Comparison of ENCODE assay signal across 25 cellular contexts in genomic region chr11:70050243-70050642, GRCh38. TPM values are rescaled to one million over a fixed set of nuclear protein-coding genes. Genes with fewer than 3 reads are reported as not detected.
"Had no signal": no experiment of that assay in that cellular context is flagged by ENCODE, and none has a peak within 500 bp of the region (broad histone marks: within the 10 kb centered on the region; RNA-seq: fewer than 3 reads in every experiment).

No MANE protein-coding gene starts in this region.

- H3K4me3 Mint-ChIP-seq: natural killer cell had no signal

- H3K4me3 ChIP-seq: gastrocnemius medialis, hepatocyte, lower lobe of right lung, smooth muscle cell, thoracic aorta, tibial nerve, upper lobe of right lung, uterus had no signal

- H3K36me3 Mint-ChIP-seq: natural killer cell had no signal

- H3K27ac Mint-ChIP-seq: natural killer cell, progenitor cell of endocrine pancreas had no signal

- H3K4me1 Mint-ChIP-seq: natural killer cell had no signal

- H3K27ac ChIP-seq: gastrocnemius medialis, hepatocyte, lower lobe of right lung, neutrophil, parathyroid adenoma, thoracic aorta, tibial nerve, upper lobe of right lung, uterus had no signal

- DNase-seq: central memory CD4-positive, alpha-beta T cell; dermis blood vessel endothelial cell; foreskin fibroblast; gastrocnemius medialis; head of caudate nucleus; left cardiac atrium; left ventricle myocardium superior; lower lobe of right lung; natural killer cell; stimulated activated CD4-positive, alpha-beta T cell treated with anti-CD3 and anti-CD28 coated beads, Interleukin-12 subunit alpha, Interleukin-12 subunit beta, amount 100 ng/mL, for 4 hours; stimulated activated CD4-positive, alpha-beta T cell treated with anti-CD3 and anti-CD28 coated beads, Interleukin-1b, Interleukin-23, amount 100 ng/mL, for 48 hours; stimulated activated CD4-positive, alpha-beta T cell treated with anti-CD3 and anti-CD28 coated beads, Interleukin-4, amount 100 ng/mL, for 1 hour; stimulated activated CD8-positive, alpha-beta memory T cell treated with anti-CD3 and anti-CD28 coated beads, Interleukin-4, amount 100 ng/mL, for 48 hours; stimulated activated naive CD4-positive, alpha-beta T cell treated with Interleukin-2 at 50 U/mL for 16 hours; substantia nigra; upper lobe of right lung; uterus had no signal

- H3K9me3 Mint-ChIP-seq: natural killer cell had no signal

- ATAC-seq: gastrocnemius medialis, left cardiac atrium, left ventricle myocardium superior, lower lobe of right lung, natural killer cell, sciatic nerve, upper lobe of right lung had no signal

RNA-seq across cellular contexts. Expression of gene ANO1, which starts 27.9 kb away (rescaled TPM):
- total RNA-seq: natural killer cell had no signal
